In the genomic region with DNA sequence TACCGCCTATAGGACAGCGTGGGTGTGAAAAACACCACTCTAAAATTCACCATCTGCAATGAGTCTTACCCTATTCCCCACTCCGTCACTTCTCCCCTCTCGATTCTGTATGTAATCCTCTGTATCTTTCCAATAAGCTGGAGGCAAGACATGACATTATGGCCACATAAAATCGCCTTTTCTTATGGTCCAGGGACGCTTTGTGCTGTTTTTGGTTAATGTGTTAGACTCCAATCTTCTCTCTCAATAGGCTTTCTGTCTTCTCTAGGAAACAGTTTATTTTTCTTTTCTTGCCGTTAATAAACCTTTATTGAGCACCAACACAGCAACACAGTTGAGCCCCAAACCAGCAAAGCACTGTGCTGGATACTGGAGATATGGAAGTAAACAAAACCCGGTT, we compare ENCODE assay signal across 15 cellular contexts. TPM values are rescaled to one million over a fixed set of nuclear protein-coding genes. Genes with fewer than 3 reads are reported as not detected.
DNase-seq lines count a peak whose midpoint lies in the region; ATAC-seq, FAIRE-seq and TF ChIP-seq lines count a peak whose summit lies in the region.
"Had no signal": no experiment of that assay in that cellular context is flagged by ENCODE, and none has a peak within 500 bp of the region (broad histone marks: within the 10 kb centered on the region; RNA-seq: fewer than 3 reads in every experiment).

No MANE protein-coding gene starts in this region.

- peaks cover 10% of the 10 kb centered on the region for H3K9me3 Mint-ChIP-seq in MCF 10A (ENCODE audit: unreplicated experiment)
- peaks cover 21% of the 10 kb centered on the region for H3K9me3 Mint-ChIP-seq in activated CD8-positive, alpha-beta T cell treated with anti-CD3 and anti-CD28 coated beads for 36 hours

- no peaks in the 10 kb centered on the region for H3K9me1 ChIP-seq in endothelial cell of umbilical vein (replicated peaks; ENCODE audit: control insufficient read depth, extremely low read depth, insufficient read depth, low read length)

- H3K9ac ChIP-seq in endothelial cell of umbilical vein (replicated peaks; ENCODE audit: extremely low read depth, insufficient read depth, low read length), result no peak overlapping the region

- H3K9me3 ChIP-seq in breast epithelium, result peaks cover 9 to 13% of the 10 kb centered on the region in 2 donors
- H3K9me3 ChIP-seq in Panc1 (ENCODE audit: control insufficient read depth, insufficient read depth, low read depth, low read length), result peaks cover 6% of the 10 kb centered on the region; the same call in 1 of the 2 replicates
- H3K9me3 ChIP-seq in endothelial cell of umbilical vein (replicated peaks; ENCODE audit: control insufficient read depth, insufficient read depth, low read length), result no peaks in the 10 kb centered on the region
- no peaks in the 10 kb centered on the region for H3K9me3 ChIP-seq in thyroid gland
- H3K9me3 ChIP-seq: BE2C had no signal

- H3K27ac ChIP-seq in breast epithelium (peak overlapping the region in 1 of 2 donors; percentile 82), Panc1 (ENCODE audit: low read length) (peak overlapping the region; percentile 76), endothelial cell of umbilical vein (ENCODE audit: insufficient read depth, low read depth, low read length) (no peak overlapping the region), thyroid gland (peak overlapping the region in 2 of 3 donors; percentile 85 to 90)

- no peak overlapping the region for H3K4me3 ChIP-seq in breast epithelium
- no peak overlapping the region for H3K4me3 ChIP-seq in Panc1 (ENCODE audit: low read depth in 2 of 2, low read length in 2 of 2)
- no peak overlapping the region for H3K4me3 ChIP-seq in endothelial cell of umbilical vein (replicated peaks in 1 of 3; ENCODE audit: insufficient read depth in 1 of 3, low read depth in 1 of 3, low read length in 3 of 3)
- H3K4me3 ChIP-seq in thyroid gland (replicated peaks in 1 of 3), result no peak overlapping the region
- H3K4me3 ChIP-seq: GM12878, HAP-1 had no signal

- dilution Hi-C loops in endothelial cell of umbilical vein (cut with MboI; ENCODE audit: extremely low pct_ligation_motif_present, low sequenced_read_pairs), result no loop called here

- no peaks in the 10 kb centered on the region for H3K36me3 Mint-ChIP-seq in MCF 10A (ENCODE audit: insufficient read depth, unreplicated experiment)
- H3K36me3 Mint-ChIP-seq in activated CD8-positive, alpha-beta T cell treated with anti-CD3 and anti-CD28 coated beads for 36 hours (ENCODE audit: low read depth), result peaks cover 13% of the 10 kb centered on the region

- H3K79me2 ChIP-seq in endothelial cell of umbilical vein (ENCODE audit: control insufficient read depth, insufficient read depth, low read length), result no peaks in the 10 kb centered on the region

- H3K4me1 Mint-ChIP-seq in MCF 10A (ENCODE audit: insufficient read depth, unreplicated experiment), result peaks cover 22% of the 10 kb centered on the region
- H3K4me1 Mint-ChIP-seq in activated CD8-positive, alpha-beta T cell treated with anti-CD3 and anti-CD28 coated beads for 36 hours (ENCODE audit: low read depth), result peaks cover 11% of the 10 kb centered on the region
- H3K4me1 Mint-ChIP-seq: CD4-positive, alpha-beta memory T cell had no signal

- CTCF ChIA-PET in MCF 10A (lab: Yijun Ruan, JAX), result interaction anchor here (0.7 to 1.3 kb wide), 2 partner anchors 28 to 586 kb away, joined by 3 read pairs; no protein-coding TSS in a partner anchor
- CTCF ChIA-PET in Panc1 (lab: Charles Lee), result no interaction called here
- CTCF ChIA-PET in endothelial cell of umbilical vein (lab: Charles Lee), result interaction anchor here (1.6 to 1.9 kb wide), 2 partner anchors 59 to 99 kb away, joined by 4 to 5 read pairs; no protein-coding TSS in a partner anchor
- CTCF ChIA-PET in activated CD8-positive, alpha-beta T cell treated with anti-CD3 and anti-CD28 coated beads for 36 hours (lab: Charles Lee), result no interaction called here

- H3K27me3 ChIP-seq in breast epithelium, result no peaks in the 10 kb centered on the region
- no peaks in the 10 kb centered on the region for H3K27me3 ChIP-seq in Panc1 (ENCODE audit: control insufficient read depth, insufficient read depth, low read length)
- no peaks in the 10 kb centered on the region for H3K27me3 ChIP-seq in endothelial cell of umbilical vein (ENCODE audit: control insufficient read depth in 2 of 2, insufficient read depth in 2 of 2, low read length in 2 of 2)
- H3K27me3 ChIP-seq in thyroid gland, result no peaks in the 10 kb centered on the region

- H4K20me1 ChIP-seq in endothelial cell of umbilical vein (replicated peaks; ENCODE audit: control insufficient read depth, extremely low read depth, insufficient read depth, low read length), result no peaks in the 10 kb centered on the region

- H3K4me3 Mint-ChIP-seq in MCF 10A (ENCODE audit: unreplicated experiment), result no peak overlapping the region
- H3K4me3 Mint-ChIP-seq in activated CD8-positive, alpha-beta T cell treated with anti-CD3 and anti-CD28 coated beads for 36 hours, result no peak overlapping the region
- H3K4me3 Mint-ChIP-seq: CD4-positive, alpha-beta memory T cell had no signal

- TF ChIP-seq CTCF in MCF 10A (IDR thresholded peaks at IDR 0.05; ENCODE audit: unreplicated experiment) (no peak), breast epithelium (IDR thresholded peaks at IDR 0.05) (no peak), Panc1 (IDR thresholded peaks at IDR 0.05) (no peak), endothelial cell of umbilical vein (IDR thresholded peaks at IDR 0.05; ENCODE audit: extremely low read depth in 1 of 2, insufficient read depth in 1 of 2, low read depth in 1 of 2, low read length in 2 of 2) (no peak), thyroid gland (IDR thresholded peaks at IDR 0.05) (no peak), GM13977 (IDR thresholded peaks at IDR 0.05; ENCODE audit: extremely low read depth, insufficient read depth, missing control alignments) (no peak)
- no peak for TF ChIP-seq CTCF in activated CD8-positive, alpha-beta T cell treated with anti-CD3 and anti-CD28 coated beads for 36 hours (IDR thresholded peaks at IDR 0.05)

- no peak for FAIRE-seq in endothelial cell of umbilical vein (lab: Jason Lieb, UNC)
- FAIRE-seq: GM12878, H1 had no signal

- peak overlapping the region; percentile 10 for H3K4me2 ChIP-seq in endothelial cell of umbilical vein (ENCODE audit: insufficient read depth, low read length)

- no peak overlapping the region for H2AFZ ChIP-seq in endothelial cell of umbilical vein (ENCODE audit: low read depth, low read length)

- peak overlapping the region; percentile 83 for H3K27ac Mint-ChIP-seq in MCF 10A (ENCODE audit: low read depth, unreplicated experiment)
- no peak overlapping the region for H3K27ac Mint-ChIP-seq in activated CD8-positive, alpha-beta T cell treated with anti-CD3 and anti-CD28 coated beads for 36 hours
- H3K27ac Mint-ChIP-seq: CD4-positive, alpha-beta memory T cell; HFFc6 had no signal

- 81% methylated on average over 8 of the region's 8 CpGs for WGBS in thyroid gland, 2 donors

- intact Hi-C loops in MCF 10A (cut with micrococcal nuclease) (loop anchor here (1.0 to 5.0 kb wide), 4 partner anchors 32 to 60 kb away; a partner anchor contains a TSS), breast epithelium (cut with DNase I; ENCODE audit: low total_unique reads) (loop anchor here (10.0 kb wide), 1 partner anchor 1890 kb away; no protein-coding TSS in a partner anchor), Panc1 (cut with micrococcal nuclease; ENCODE audit: unreplicated experiment) (no loop called here), endothelial cell of umbilical vein (cut with micrococcal nuclease) (loop anchor here (1.0 kb wide), 3 partner anchors 34 to 60 kb away; no protein-coding TSS in a partner anchor), thyroid gland (cut with DNase I) (no loop called here)
- intact Hi-C loops in activated CD8-positive, alpha-beta T cell treated with anti-CD3 and anti-CD28 coated beads for 36 hours (cut with micrococcal nuclease), result no loop called here

- POLR2A ChIA-PET in MCF 10A (lab: Yijun Ruan, JAX), result interaction anchor here (2.3 to 3.8 kb wide), 2 partner anchors 37 to 47 kb away, joined by 8 to 11 read pairs; a partner anchor contains a TSS
- POLR2A ChIA-PET in Panc1 (lab: Charles Lee), result no interaction called here
- POLR2A ChIA-PET in endothelial cell of umbilical vein (lab: Charles Lee), result no interaction called here
- POLR2A ChIA-PET in activated CD8-positive, alpha-beta T cell treated with anti-CD3 and anti-CD28 coated beads for 36 hours (lab: Charles Lee), result no interaction called here

- ATAC-seq in Panc1, result no peak
- no peak for ATAC-seq in activated CD8-positive, alpha-beta T cell treated with anti-CD3 and anti-CD28 coated beads for 36 hours
- ATAC-seq in GM21576 (IDR thresholded peaks at IDR 0.05; ENCODE audit: unreplicated experiment), result no peak
- ATAC-seq: GM12878 had no signal

- DNase-seq in MCF 10A (ENCODE audit: unreplicated experiment) (no peak), breast epithelium (ENCODE audit: low spot score in 2 of 2) (no peak), Panc1 (ENCODE audit: low read depth, low spot score) (no peak), endothelial cell of umbilical vein (ENCODE audit: low read depth, low spot score) (no peak), thyroid gland (no peak), GM13977 (ENCODE audit: low spot score) (no peak)
- no peak for DNase-seq in activated CD8-positive, alpha-beta T cell treated with anti-CD3 and anti-CD28 coated beads for 36 hours
- DNase-seq: BE2C; CD4-positive, alpha-beta memory T cell; COR-L47 had no signal

- BruUV-seq in MCF 10A (replicated peaks; lab: Mats Ljungman, UMichigan), result no TSS peak
- no TSS peak for BruUV-seq in Panc1 (replicated peaks; lab: Mats Ljungman, UMichigan)
- no TSS peak for BruUV-seq in endothelial cell of umbilical vein (replicated peaks; lab: Mats Ljungman, UMichigan)

- no peak for TF ChIP-seq POLR2A in breast epithelium (IDR thresholded peaks at IDR 0.05)
- TF ChIP-seq POLR2A in endothelial cell of umbilical vein (IDR thresholded peaks at IDR 0.05; ENCODE audit: low read depth, low read length), result no peak
- no peak for TF ChIP-seq POLR2A in thyroid gland (IDR thresholded peaks at IDR 0.05)

- in situ Hi-C loops in Panc1 (cut with HindIII; ENCODE audit: low pct_unique_long_range_greater_than_20kb, low sequenced_read_pairs), result no loop called here
- in situ Hi-C loops in GM13977 (cut with MboI; ENCODE audit: low pct_unique_long_range_greater_than_20kb, low sequenced_read_pairs, unreplicated experiment), result no loop called here

- H3K4me1 ChIP-seq in breast epithelium, result peaks cover 0 to 7% of the 10 kb centered on the region in 2 donors
- H3K4me1 ChIP-seq in Panc1 (ENCODE audit: control insufficient read depth, insufficient read depth, low read length), result peaks cover 12% of the 10 kb centered on the region
- H3K4me1 ChIP-seq in endothelial cell of umbilical vein (ENCODE audit: control insufficient read depth, extremely low read depth, insufficient read depth, low read length), result peaks cover 23% of the 10 kb centered on the region
- H3K4me1 ChIP-seq in thyroid gland, result peaks cover 11 to 26% of the 10 kb centered on the region in 2 donors
- H3K4me1 ChIP-seq: BE2C, HAP-1 had no signal

- no peaks in the 10 kb centered on the region for H3K27me3 Mint-ChIP-seq in MCF 10A (ENCODE audit: insufficient read depth, unreplicated experiment)
- peaks cover 12% of the 10 kb centered on the region for H3K27me3 Mint-ChIP-seq in activated CD8-positive, alpha-beta T cell treated with anti-CD3 and anti-CD28 coated beads for 36 hours

- H3K36me3 ChIP-seq in breast epithelium, result no peaks in the 10 kb centered on the region
- H3K36me3 ChIP-seq in Panc1 (ENCODE audit: control insufficient read depth, insufficient read depth, low read length), result no peaks in the 10 kb centered on the region
- no peaks in the 10 kb centered on the region for H3K36me3 ChIP-seq in endothelial cell of umbilical vein (ENCODE audit: control insufficient read depth in 2 of 2, extremely low read depth in 1 of 2, insufficient read depth in 2 of 2, low read length in 2 of 2)
- H3K36me3 ChIP-seq in thyroid gland, result no peaks in the 10 kb centered on the region
- H3K36me3 ChIP-seq: BE2C, HAP-1 had no signal

RNA-seq across cellular contexts. Expression of a gene that starts 37.9 kb away (rescaled TPM):
- 14.6 and 15.0 TPM in 2 replicates for total RNA-seq in MCF 10A (2022)
- total RNA-seq in breast epithelium, result 10 to 100 TPM; 24.3 to 36.3 (median 26.2) TPM
- 18.2 TPM for total RNA-seq in Panc1 (2021; ENCODE audit: unreplicated experiment)
- 10.8 TPM for polyA plus RNA-seq in Panc1 (2012; ENCODE audit: insufficient read length)
- total RNA-seq in endothelial cell of umbilical vein, result 20.6 and 27.2 TPM in 2 replicates
- 16.2 and 18.0 TPM in 2 replicates for polyA plus RNA-seq in endothelial cell of umbilical vein
- 13.0 and 14.3 TPM in 2 replicates for polyA plus RNA-seq in endothelial cell of umbilical vein (2011; cell fraction: cytosol; rRNA removed)
- polyA plus RNA-seq in endothelial cell of umbilical vein (2011; cell fraction: nucleus; rRNA removed), result 27.9 and 31.0 TPM in 2 replicates
- polyA plus RNA-seq in endothelial cell of umbilical vein (2012), result 7.8 and 12.3 TPM in 2 replicates
- 38.7 and 41.3 TPM in 2 replicates for polyA minus RNA-seq in endothelial cell of umbilical vein
- 22.9 TPM for polyA minus RNA-seq in endothelial cell of umbilical vein (2011; cell fraction: cytosol; rRNA and poly(A)+ RNA removed)
- 32.1 and 39.8 TPM in 2 replicates for polyA minus RNA-seq in endothelial cell of umbilical vein (2011; cell fraction: nucleus; rRNA and poly(A)+ RNA removed)
- total RNA-seq in thyroid gland, result 10 to 100 TPM; 20.1 to 28.5 (median 24.9) TPM
- 10 to 100 TPM; 31.7 to 33.4 TPM for total RNA-seq in activated CD8-positive, alpha-beta T cell treated with anti-CD3 and anti-CD28 coated beads for 36 hours

Comparison
In these comparisons a context has a peak if more than half of its experiments do, and no peak if none do; other contexts are left out.
1. CTCF ChIA-PET loops: an anchor here in MCF 10A (0.7 to 1.3 kb wide) and endothelial cell of umbilical vein (1.6 to 1.9 kb wide); none called in Panc1 and activated CD8-positive, alpha-beta T cell treated with anti-CD3 and anti-CD28 coated beads for 36 hours.
2. intact Hi-C loops: an anchor here in MCF 10A (1.0 to 5.0 kb wide), breast epithelium (10.0 kb wide) and endothelial cell of umbilical vein (1.0 kb wide); none called in Panc1, thyroid gland and activated CD8-positive, alpha-beta T cell treated with anti-CD3 and anti-CD28 coated beads for 36 hours.